Comparison of ENCODE assay signal across 12 cellular contexts in genomic region chr3:128547368-128547987, GRCh38. TPM values are rescaled to one million over a fixed set of nuclear protein-coding genes. Genes with fewer than 3 reads are reported as not detected.
DNase-seq lines count a peak whose midpoint lies in the region; ATAC-seq and TF ChIP-seq lines count a peak whose summit lies in the region.
"Had no signal": no experiment of that assay in that cellular context is flagged by ENCODE, and none has a peak within 500 bp of the region (broad histone marks: within the 10 kb centered on the region; RNA-seq: fewer than 3 reads in every experiment).

No MANE protein-coding gene starts in this region.

- H3K27me3 Mint-ChIP-seq in chondrocyte (ENCODE audit: low read depth) (no peaks in the 10 kb centered on the region), nephron progenitor cell (ENCODE audit: low read depth, poor library complexity) (peaks cover 9% of the 10 kb centered on the region)

- DNase-seq in Daoy (ENCODE audit: low read depth) (peak; percentile 75), NCI-H146 treated with DMSO at 0.1 percent for 48 hours (lab: John Stamatoyannopoulos, UW; ENCODE audit: unreplicated experiment) (peak; percentile 90), chondrocyte (ENCODE audit: low spot score) (no peak), nephron progenitor cell (no peak), iPS-NIHi7 (ENCODE audit: extremely low spot score) (no peak)
- DNase-seq: cortex of kidney; hypothalamus; Karpas-422; stimulated activated naive CD8-positive, alpha-beta T cell treated with anti-CD3 and anti-CD28 coated beads, Interleukin-15, amount 100 ng/mL, for 72 hours had no signal

- H3K9me3 Mint-ChIP-seq in chondrocyte (ENCODE audit: low read depth) (peaks cover 10% of the 10 kb centered on the region), nephron progenitor cell (peaks cover 14% of the 10 kb centered on the region)

- H3K27ac Mint-ChIP-seq in chondrocyte (ENCODE audit: unreplicated experiment) (peak overlapping the region; percentile 74), nephron progenitor cell (peak overlapping the region; percentile 57)

- H3K4me3 Mint-ChIP-seq in chondrocyte (ENCODE audit: unreplicated experiment) (no peak overlapping the region), nephron progenitor cell (no peak overlapping the region)
- H3K4me3 Mint-ChIP-seq: stimulated activated naive CD8-positive, alpha-beta T cell treated with anti-CD3 and anti-CD28 coated beads, Interleukin-15, amount 100 ng/mL, for 72 hours had no signal

- ATAC-seq in GM18498 (IDR thresholded peaks at IDR 0.05; ENCODE audit: unreplicated experiment): no peak
- no peak for ATAC-seq in GM18511 (IDR thresholded peaks at IDR 0.05; ENCODE audit: unreplicated experiment)
- ATAC-seq in GM19467 (IDR thresholded peaks at IDR 0.05; ENCODE audit: unreplicated experiment): no peak
- ATAC-seq: stimulated activated naive CD8-positive, alpha-beta T cell treated with anti-CD3 and anti-CD28 coated beads, Interleukin-15, amount 100 ng/mL, for 72 hours had no signal

- H3K36me3 Mint-ChIP-seq in chondrocyte (ENCODE audit: low read depth) (peaks cover 5% of the 10 kb centered on the region), nephron progenitor cell (ENCODE audit: low read depth) (peaks cover 5% of the 10 kb centered on the region)

- TF ChIP-seq CTCF in chondrocyte (IDR thresholded peaks at IDR 0.05) (no peak), nephron progenitor cell (IDR thresholded peaks at IDR 0.05) (no peak)

- H3K4me1 Mint-ChIP-seq in chondrocyte (ENCODE audit: low read depth): peaks cover 38% of the 10 kb centered on the region
- peaks cover 46% of the 10 kb centered on the region for H3K4me1 Mint-ChIP-seq in nephron progenitor cell

RNA-seq across cellular contexts. Expression of gene GATA2, which starts 54.5 kb away (rescaled TPM):
- 7.5 and 12.2 TPM in 2 replicates for total RNA-seq in Daoy (2014; rRNA removed; shearing (Covaris generic))
- 0.10 to 0.44 TPM in 2 of 3 replicates, not detected in the other for total RNA-seq in chondrocyte

Comparison
In these comparisons a context has a peak if more than half of its experiments do, and no peak if none do; other contexts are left out.
1. DNase-seq: peak in Daoy (single experiment) and NCI-H146 treated with DMSO at 0.1 percent for 48 hours (single experiment); none in chondrocyte (single experiment), nephron progenitor cell (single experiment) and iPS-NIHi7 (single experiment).